In genomic region chr2:30681022-30681421, GRCh38 we compare ENCODE assay signal across 28 cellular contexts.
"Had no signal": no experiment of that assay in that cellular context is flagged by ENCODE, and none has a peak within 500 bp of the region (broad histone marks: within the 10 kb centered on the region; RNA-seq: fewer than 3 reads in every experiment).

No MANE protein-coding gene starts in this region.

- H3K4me3 Mint-ChIP-seq: activated CD4-positive, alpha-beta T cell treated with anti-CD3 and anti-CD28 coated beads for 36 hours; activated naive CD4-positive, alpha-beta T cell treated with anti-CD3 and anti-CD28 coated beads, Interleukin-2, amount 10 ng/mL, durations not matched to agents 7 days and 5 days; activated naive CD8-positive, alpha-beta T cell treated with anti-CD3 and anti-CD28 coated beads, Interleukin-2, amount 10 ng/mL, durations not matched to agents 7 days and 5 days; activated T-helper 1 cell treated with anti-CD3 and anti-CD28 coated beads, Interleukin-12 subunit alpha, Interleukin-12 subunit beta, Interleukin-2, Interleukin-4 antibody, amounts not matched to agents 30 ng/mL and 10 ng/mL and 1 ng/mL, durations not matched to agents 14 hours and 24 hours and 36 hours; brain; effector memory CD8-positive, alpha-beta T cell; natural killer cell treated with Interleukin-12 subunit alpha and Interleukin-12 subunit beta and Interleukin-15 and Interleukin-18, amount 100 ng/mL, for 72 hours had no signal

- H3K36me3 ChIP-seq: ascending aorta, cardiac muscle cell, gastroesophageal sphincter, pancreas, prostate gland, suprapubic skin, tibial nerve had no signal

- DNase-seq: activated CD4-positive, alpha-beta T cell treated with anti-CD3 and anti-CD28 coated beads for 36 hours; activated CD4-positive, alpha-beta T cell treated with anti-CD3 and anti-CD28 coated beads, Interleukin-2, amount 50 U/mL, for 48 hours; activated CD4-positive, CD25-positive, alpha-beta regulatory T cell; activated gamma-delta T cell; activated naive CD4-positive, alpha-beta T cell treated with anti-CD3 and anti-CD28 coated beads, Interleukin-2, amount 10 ng/mL, durations not matched to agents 7 days and 5 days; activated naive CD8-positive, alpha-beta T cell treated with anti-CD3 and anti-CD28 coated beads, Interleukin-2, amount 10 ng/mL, durations not matched to agents 7 days and 5 days; cerebellar nuclear complex; effector memory CD8-positive, alpha-beta T cell; erythroblast; hippocampal formation; left cardiac atrium; mesenchymal stem cell; pancreas; retina; stimulated activated CD4-positive, alpha-beta T cell treated with anti-CD3 and anti-CD28 coated beads, Interleukin-15, amount 100 ng/mL, for 24 hours; stimulated activated CD4-positive, alpha-beta T cell treated with anti-CD3 and anti-CD28 coated beads, Interleukin-2, amount 100 ng/mL, for 24 hours; stimulated activated naive CD4-positive, alpha-beta T cell; T-helper 1 cell had no signal

- H3K27me3 Mint-ChIP-seq: activated CD4-positive, alpha-beta T cell treated with anti-CD3 and anti-CD28 coated beads for 36 hours had no signal

- H3K4me1 ChIP-seq: ascending aorta, pancreas, prostate gland, suprapubic skin, tibial nerve had no signal

- H3K36me3 Mint-ChIP-seq: activated naive CD4-positive, alpha-beta T cell treated with anti-CD3 and anti-CD28 coated beads, Interleukin-2, amount 10 ng/mL, durations not matched to agents 7 days and 5 days; activated naive CD8-positive, alpha-beta T cell treated with anti-CD3 and anti-CD28 coated beads, Interleukin-2, amount 10 ng/mL, durations not matched to agents 7 days and 5 days; brain; natural killer cell treated with Interleukin-12 subunit alpha and Interleukin-12 subunit beta and Interleukin-15 and Interleukin-18, amount 100 ng/mL, for 72 hours had no signal

- H3K9me3 Mint-ChIP-seq: activated naive CD4-positive, alpha-beta T cell treated with anti-CD3 and anti-CD28 coated beads, Interleukin-2, amount 10 ng/mL, durations not matched to agents 7 days and 5 days; activated naive CD8-positive, alpha-beta T cell treated with anti-CD3 and anti-CD28 coated beads, Interleukin-2, amount 10 ng/mL, durations not matched to agents 7 days and 5 days; activated T-helper 1 cell treated with anti-CD3 and anti-CD28 coated beads, Interleukin-12 subunit alpha, Interleukin-12 subunit beta, Interleukin-2, Interleukin-4 antibody, amounts not matched to agents 30 ng/mL and 10 ng/mL and 1 ng/mL, durations not matched to agents 14 hours and 24 hours and 36 hours; effector memory CD8-positive, alpha-beta T cell; natural killer cell treated with Interleukin-12 subunit alpha and Interleukin-12 subunit beta and Interleukin-15 and Interleukin-18, amount 100 ng/mL, for 72 hours had no signal

- H3K27ac Mint-ChIP-seq: activated CD4-positive, alpha-beta T cell treated with anti-CD3 and anti-CD28 coated beads for 36 hours; activated naive CD4-positive, alpha-beta T cell treated with anti-CD3 and anti-CD28 coated beads, Interleukin-2, amount 10 ng/mL, durations not matched to agents 7 days and 5 days; activated naive CD8-positive, alpha-beta T cell treated with anti-CD3 and anti-CD28 coated beads, Interleukin-2, amount 10 ng/mL, durations not matched to agents 7 days and 5 days; activated T-helper 1 cell treated with anti-CD3 and anti-CD28 coated beads, Interleukin-12 subunit alpha, Interleukin-12 subunit beta, Interleukin-2, Interleukin-4 antibody, amounts not matched to agents 30 ng/mL and 10 ng/mL and 1 ng/mL, durations not matched to agents 14 hours and 24 hours and 36 hours; effector memory CD8-positive, alpha-beta T cell; natural killer cell treated with Interleukin-12 subunit alpha and Interleukin-12 subunit beta and Interleukin-15 and Interleukin-18, amount 100 ng/mL, for 72 hours had no signal

- H3K4me1 Mint-ChIP-seq: activated CD4-positive, alpha-beta T cell treated with anti-CD3 and anti-CD28 coated beads for 36 hours; activated naive CD4-positive, alpha-beta T cell treated with anti-CD3 and anti-CD28 coated beads, Interleukin-2, amount 10 ng/mL, durations not matched to agents 7 days and 5 days; activated naive CD8-positive, alpha-beta T cell treated with anti-CD3 and anti-CD28 coated beads, Interleukin-2, amount 10 ng/mL, durations not matched to agents 7 days and 5 days had no signal

- H3K27me3 ChIP-seq: ascending aorta, cardiac muscle cell, gastroesophageal sphincter, pancreas, suprapubic skin, tibial nerve had no signal

- ATAC-seq: activated CD4-positive, alpha-beta T cell treated with anti-CD3 and anti-CD28 coated beads for 36 hours; effector memory CD8-positive, alpha-beta T cell; gastroesophageal sphincter; left cardiac atrium; natural killer cell treated with Interleukin-12 subunit alpha and Interleukin-12 subunit beta and Interleukin-15 and Interleukin-18, amount 100 ng/mL, for 72 hours; pancreas had no signal

- H3K27ac ChIP-seq: ascending aorta, cardiac muscle cell, coronary artery, gastroesophageal sphincter, pancreas, prostate gland, suprapubic skin, tibial nerve had no signal

- H3K9me3 ChIP-seq: ascending aorta, gastroesophageal sphincter, pancreas, prostate gland, suprapubic skin, tibial nerve had no signal

- H3K4me3 ChIP-seq: ascending aorta, cardiac muscle cell, coronary artery, gastroesophageal sphincter, pancreas, prostate gland, suprapubic skin, tibial nerve had no signal
